30 cellular contexts compared by ENCODE assay signal in the genomic region with DNA sequence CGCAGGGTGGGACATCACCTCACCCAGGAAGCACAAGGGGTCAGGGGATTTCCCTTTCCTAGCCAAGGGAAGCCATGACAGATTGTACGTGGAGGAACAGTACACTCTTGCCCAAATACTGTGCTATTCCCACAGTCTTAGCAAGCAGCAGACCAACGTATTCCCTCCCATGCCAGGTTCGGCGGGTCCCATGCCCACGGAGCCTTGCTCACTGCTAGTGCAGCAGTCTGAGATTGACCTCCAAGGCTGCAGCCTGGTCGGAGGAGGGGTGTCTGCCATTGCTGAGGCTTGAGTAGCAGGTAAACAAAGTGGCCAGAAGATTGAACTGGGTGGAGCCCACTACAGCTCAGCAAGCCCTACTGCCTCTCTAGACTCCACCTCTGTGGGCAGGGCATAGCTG.
"Had no signal": no experiment of that assay in that cellular context is flagged by ENCODE, and none has a peak within 500 bp of the region (broad histone marks: within the 10 kb centered on the region; RNA-seq: fewer than 3 reads in every experiment).

No MANE protein-coding gene starts in this region.

- H3K27me3 ChIP-seq: ascending aorta, breast epithelium, cardiac muscle cell, esophagus muscularis mucosa, gastrocnemius medialis, heart left ventricle had no signal

- DNase-seq: activated B cell treated with CpG ODN at 0.5 μM for 24 hours; activated CD4-positive, alpha-beta T cell treated with anti-CD3 and anti-CD28 coated beads for 48 hours; activated CD4-positive, alpha-beta T cell treated with anti-CD3 and anti-CD28 coated beads, Interleukin-2, amount 50 U/mL, for 1 hour; activated CD4-positive, alpha-beta T cell treated with anti-CD3 and anti-CD28 coated beads, Interleukin-2, amount 50 U/mL, for 48 hours; activated CD8-positive, alpha-beta memory T cell treated with anti-CD3 and anti-CD28 coated beads for 24 hours; activated CD8-positive, alpha-beta T cell treated with anti-CD3 and anti-CD28 coated beads for 36 hours; activated effector memory CD4-positive, alpha-beta T cell treated with Interleukin-2 at 50 U/mL for 16 hours; activated gamma-delta T cell treated with Interleukin-2 at 50 U/mL for 16 hours; activated naive CD4-positive, alpha-beta T cell treated with anti-CD3 and anti-CD28 coated beads, Interleukin-2, amount 50 U/mL, for 16 hours; activated naive CD4-positive, alpha-beta T cell treated with Interleukin-2 at 50 U/mL for 16 hours; activated T-cell treated with anti-CD3 and anti-CD28 coated beads, Interleukin-2, amount 50 U/mL, for 4 hours; central memory CD4-positive, alpha-beta T cell; cerebellar nuclear complex; cortex of kidney; effector CD4-positive, alpha-beta T cell; effector memory CD8-positive, alpha-beta T cell; foreskin keratinocyte; gastrocnemius medialis; glutamatergic neuron; heart left ventricle; T-cell; T-helper 17 cell; T1000; WERI-Rb-1 had no signal

- H3K4me1 ChIP-seq: ascending aorta, breast epithelium, esophagus muscularis mucosa, foreskin keratinocyte, gastrocnemius medialis, heart left ventricle had no signal

- H3K36me3 ChIP-seq: ascending aorta, breast epithelium, cardiac muscle cell, esophagus muscularis mucosa, gastrocnemius medialis, heart left ventricle, WERI-Rb-1 had no signal

- H3K4me3 ChIP-seq: ascending aorta, cardiac muscle cell, esophagus muscularis mucosa, gastrocnemius medialis, heart left ventricle had no signal

- H3K27ac ChIP-seq: ascending aorta, breast epithelium, cardiac muscle cell, esophagus muscularis mucosa, foreskin keratinocyte, gastrocnemius medialis, heart left ventricle, WERI-Rb-1 had no signal

- ATAC-seq: activated CD4-positive, CD25-positive, alpha-beta regulatory T cell treated with anti-CD3 and anti-CD28 coated beads, Interleukin-2, amount 50 U/mL, for 24 hours; activated CD8-positive, alpha-beta T cell treated with anti-CD3 and anti-CD28 coated beads for 36 hours; activated T-cell treated with anti-CD3 and anti-CD28 coated beads, Interleukin-2, amount 50 U/mL, for 4 hours; activated T-helper 17 cell treated with anti-CD3 and anti-CD28 coated beads, Interleukin-2, amount 50 U/mL, for 72 hours; effector memory CD8-positive, alpha-beta T cell; foreskin keratinocyte; gastrocnemius medialis; heart left ventricle; T-cell; T-helper 17 cell had no signal
